ENCODE assay signal across 1 cellular context in the genomic region with DNA sequence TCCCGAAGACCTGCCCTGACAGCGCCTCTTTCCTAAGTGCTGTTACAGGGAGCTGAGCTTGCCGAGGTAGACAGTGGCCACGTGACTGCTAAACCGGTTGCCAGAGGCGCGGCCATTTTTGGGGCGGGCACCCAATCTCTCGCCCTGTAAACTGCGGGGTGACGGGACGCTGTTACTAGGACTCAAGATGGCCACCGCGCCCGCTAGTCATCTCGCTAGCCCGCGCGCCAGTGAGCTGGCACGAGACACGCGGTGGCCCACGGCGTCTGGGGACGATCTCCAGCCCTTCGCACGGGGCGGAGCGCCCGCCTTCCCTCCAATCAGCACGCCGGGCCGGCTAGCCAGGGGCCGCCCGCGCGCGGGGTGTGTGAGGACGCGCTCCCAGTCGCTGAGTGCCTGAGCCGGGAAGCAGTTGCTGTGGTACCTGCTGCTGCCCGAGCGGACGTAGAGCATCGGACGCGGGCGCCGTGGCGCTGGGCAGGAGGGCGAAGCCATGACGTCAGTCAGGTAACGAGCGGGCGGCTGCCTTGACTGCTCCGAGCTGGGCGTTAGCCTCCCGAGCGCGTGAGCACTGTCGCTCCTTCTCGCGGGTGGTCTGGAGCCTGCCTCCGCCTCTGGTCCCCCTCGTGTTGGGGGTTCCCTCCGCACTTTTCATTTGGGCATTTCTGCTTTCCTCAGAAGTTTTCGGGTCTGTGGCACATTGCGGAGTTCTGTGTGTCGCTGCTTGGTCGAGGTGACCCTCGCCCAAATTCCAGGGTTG.
TF ChIP-seq lines count a peak whose summit lies in the region.

No MANE protein-coding gene starts in this region.

TF ChIP-seq in HepG2, 621 proteins besides CTCF, POLR2A, EP300 and RAD21 (continued from another document and continues in another):
- TF ChIP-seq, protein P1, sequence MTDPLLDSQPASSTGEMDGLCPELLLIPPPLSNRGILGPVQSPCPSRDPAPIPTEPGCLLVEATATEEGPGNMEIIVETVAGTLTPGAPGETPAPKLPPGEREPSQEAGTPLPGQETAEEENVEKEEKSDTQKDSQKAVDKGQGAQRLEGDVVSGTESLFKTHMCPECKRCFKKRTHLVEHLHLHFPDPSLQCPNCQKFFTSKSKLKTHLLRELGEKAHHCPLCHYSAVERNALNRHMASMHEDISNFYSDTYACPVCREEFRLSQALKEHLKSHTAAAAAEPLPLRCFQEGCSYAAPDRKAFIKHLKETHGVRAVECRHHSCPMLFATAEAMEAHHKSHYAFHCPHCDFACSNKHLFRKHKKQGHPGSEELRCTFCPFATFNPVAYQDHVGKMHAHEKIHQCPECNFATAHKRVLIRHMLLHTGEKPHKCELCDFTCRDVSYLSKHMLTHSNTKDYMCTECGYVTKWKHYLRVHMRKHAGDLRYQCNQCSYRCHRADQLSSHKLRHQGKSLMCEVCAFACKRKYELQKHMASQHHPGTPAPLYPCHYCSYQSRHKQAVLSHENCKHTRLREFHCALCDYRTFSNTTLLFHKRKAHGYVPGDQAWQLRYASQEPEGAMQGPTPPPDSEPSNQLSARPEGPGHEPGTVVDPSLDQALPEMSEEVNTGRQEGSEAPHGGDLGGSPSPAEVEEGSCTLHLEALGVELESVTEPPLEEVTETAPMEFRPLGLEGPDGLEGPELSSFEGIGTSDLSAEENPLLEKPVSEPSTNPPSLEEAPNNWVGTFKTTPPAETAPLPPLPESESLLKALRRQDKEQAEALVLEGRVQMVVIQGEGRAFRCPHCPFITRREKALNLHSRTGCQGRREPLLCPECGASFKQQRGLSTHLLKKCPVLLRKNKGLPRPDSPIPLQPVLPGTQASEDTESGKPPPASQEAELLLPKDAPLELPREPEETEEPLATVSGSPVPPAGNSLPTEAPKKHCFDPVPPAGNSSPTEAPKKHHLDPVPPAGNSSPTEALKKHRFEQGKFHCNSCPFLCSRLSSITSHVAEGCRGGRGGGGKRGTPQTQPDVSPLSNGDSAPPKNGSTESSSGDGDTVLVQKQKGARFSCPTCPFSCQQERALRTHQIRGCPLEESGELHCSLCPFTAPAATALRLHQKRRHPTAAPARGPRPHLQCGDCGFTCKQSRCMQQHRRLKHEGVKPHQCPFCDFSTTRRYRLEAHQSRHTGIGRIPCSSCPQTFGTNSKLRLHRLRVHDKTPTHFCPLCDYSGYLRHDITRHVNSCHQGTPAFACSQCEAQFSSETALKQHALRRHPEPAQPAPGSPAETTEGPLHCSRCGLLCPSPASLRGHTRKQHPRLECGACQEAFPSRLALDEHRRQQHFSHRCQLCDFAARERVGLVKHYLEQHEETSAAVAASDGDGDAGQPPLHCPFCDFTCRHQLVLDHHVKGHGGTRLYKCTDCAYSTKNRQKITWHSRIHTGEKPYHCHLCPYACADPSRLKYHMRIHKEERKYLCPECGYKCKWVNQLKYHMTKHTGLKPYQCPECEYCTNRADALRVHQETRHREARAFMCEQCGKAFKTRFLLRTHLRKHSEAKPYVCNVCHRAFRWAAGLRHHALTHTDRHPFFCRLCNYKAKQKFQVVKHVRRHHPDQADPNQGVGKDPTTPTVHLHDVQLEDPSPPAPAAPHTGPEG (CRISPR knock-in tag; IDR thresholded peaks at IDR 0.05) = peak; percentile 81; the same call in 1 of the 2 replicates
- TF ChIP-seq SALL1 (CRISPR knock-in tag; IDR thresholded peaks at IDR 0.05) (peak; percentile 95), AKAP8 (CRISPR knock-in tag; IDR thresholded peaks at IDR 0.05) (peak; percentile 94), ZNF563 (CRISPR knock-in tag; IDR thresholded peaks at IDR 0.05) (peak; percentile 68; the same call in 1 of the 2 replicates), TP53 (CRISPR knock-in tag; conservative IDR thresholded peaks at IDR 0.05) (peak; percentile 88), ZNF790 (CRISPR knock-in tag; IDR thresholded peaks at IDR 0.05; ENCODE audit: borderline replicate concordance) (0 out of 2 replicates have a peak, but pooled peaks have one; percentile 17), SIX4 (CRISPR knock-in tag; IDR thresholded peaks at IDR 0.05) (0 out of 2 replicates have a peak, but pooled peaks have one; percentile 43), ZNF850 (CRISPR knock-in tag; conservative IDR thresholded peaks at IDR 0.05) (no peak), MYC (CRISPR knock-in tag; IDR thresholded peaks at IDR 0.05; ENCODE audit: borderline replicate concordance) (peak; percentile 97), ZNF543 (CRISPR knock-in tag; IDR thresholded peaks at IDR 0.05) (peak; percentile 82; the same call in 1 of the 2 replicates), SOX13 (IDR thresholded peaks at IDR 0.05) (peak; percentile 21; the same call in 1 of the 2 replicates), SOX13 (CRISPR knock-in tag; conservative IDR thresholded peaks at IDR 0.05 in 1 of 2, IDR thresholded peaks at IDR 0.05 in 1 of 2) (peak in 1 of 2 experiments; percentile 59; a peak in 2 of 4 replicates), NFATC3 (CRISPR knock-in tag; IDR thresholded peaks at IDR 0.05) (peak; percentile 75; the same call in 1 of the 2 replicates), STAG1 (CRISPR knock-in tag; IDR thresholded peaks at IDR 0.05) (no peak), CBX1 (IDR thresholded peaks at IDR 0.05; ENCODE audit: low read depth) (peak; percentile 83), IKZF1 (IDR thresholded peaks at IDR 0.05) (no peak), RFX3 (CRISPR knock-in tag; IDR thresholded peaks at IDR 0.05) (no peak; the same call in 1 of the 2 replicates), ZFYVE20 (CRISPR knock-in tag; IDR thresholded peaks at IDR 0.05; ENCODE audit: borderline replicate concordance, low read depth) (0 out of 2 replicates have a peak, but pooled peaks have one; percentile 19), ATF1 (CRISPR knock-in tag; IDR thresholded peaks at IDR 0.05) (peak; percentile 14; the same call in 1 of the 2 replicates), MATR3 (CRISPR knock-in tag; IDR thresholded peaks at IDR 0.05) (no peak), WIZ (CRISPR knock-in tag; IDR thresholded peaks at IDR 0.05) (peak; percentile 89), ZNF101 (CRISPR knock-in tag; IDR thresholded peaks at IDR 0.05; ENCODE audit: borderline replicate concordance, low read depth) (0 out of 2 replicates have a peak, but pooled peaks have one; percentile 37), ZNF225 (CRISPR knock-in tag; IDR thresholded peaks at IDR 0.05) (peak; percentile 80), ZNF75D (CRISPR knock-in tag; IDR thresholded peaks at IDR 0.05; ENCODE audit: borderline replicate concordance) (no peak), ZNF230 (CRISPR knock-in tag; IDR thresholded peaks at IDR 0.05) (peak; percentile 22; the same call in 1 of the 2 replicates)
- TF ChIP-seq, protein P2, sequence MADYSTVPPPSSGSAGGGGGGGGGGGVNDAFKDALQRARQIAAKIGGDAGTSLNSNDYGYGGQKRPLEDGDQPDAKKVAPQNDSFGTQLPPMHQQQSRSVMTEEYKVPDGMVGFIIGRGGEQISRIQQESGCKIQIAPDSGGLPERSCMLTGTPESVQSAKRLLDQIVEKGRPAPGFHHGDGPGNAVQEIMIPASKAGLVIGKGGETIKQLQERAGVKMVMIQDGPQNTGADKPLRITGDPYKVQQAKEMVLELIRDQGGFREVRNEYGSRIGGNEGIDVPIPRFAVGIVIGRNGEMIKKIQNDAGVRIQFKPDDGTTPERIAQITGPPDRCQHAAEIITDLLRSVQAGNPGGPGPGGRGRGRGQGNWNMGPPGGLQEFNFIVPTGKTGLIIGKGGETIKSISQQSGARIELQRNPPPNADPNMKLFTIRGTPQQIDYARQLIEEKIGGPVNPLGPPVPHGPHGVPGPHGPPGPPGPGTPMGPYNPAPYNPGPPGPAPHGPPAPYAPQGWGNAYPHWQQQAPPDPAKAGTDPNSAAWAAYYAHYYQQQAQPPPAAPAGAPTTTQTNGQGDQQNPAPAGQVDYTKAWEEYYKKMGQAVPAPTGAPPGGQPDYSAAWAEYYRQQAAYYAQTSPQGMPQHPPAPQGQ (CRISPR knock-in tag; IDR thresholded peaks at IDR 0.05; ENCODE audit: borderline replicate concordance) = no peak
- TF ChIP-seq, protein P3, sequence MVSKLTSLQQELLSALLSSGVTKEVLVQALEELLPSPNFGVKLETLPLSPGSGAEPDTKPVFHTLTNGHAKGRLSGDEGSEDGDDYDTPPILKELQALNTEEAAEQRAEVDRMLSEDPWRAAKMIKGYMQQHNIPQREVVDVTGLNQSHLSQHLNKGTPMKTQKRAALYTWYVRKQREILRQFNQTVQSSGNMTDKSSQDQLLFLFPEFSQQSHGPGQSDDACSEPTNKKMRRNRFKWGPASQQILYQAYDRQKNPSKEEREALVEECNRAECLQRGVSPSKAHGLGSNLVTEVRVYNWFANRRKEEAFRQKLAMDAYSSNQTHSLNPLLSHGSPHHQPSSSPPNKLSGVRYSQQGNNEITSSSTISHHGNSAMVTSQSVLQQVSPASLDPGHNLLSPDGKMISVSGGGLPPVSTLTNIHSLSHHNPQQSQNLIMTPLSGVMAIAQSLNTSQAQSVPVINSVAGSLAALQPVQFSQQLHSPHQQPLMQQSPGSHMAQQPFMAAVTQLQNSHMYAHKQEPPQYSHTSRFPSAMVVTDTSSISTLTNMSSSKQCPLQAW (CRISPR knock-in tag; IDR thresholded peaks at IDR 0.05) = peak; percentile 63; the same call in 1 of the 2 replicates
- TF ChIP-seq, protein P4, sequence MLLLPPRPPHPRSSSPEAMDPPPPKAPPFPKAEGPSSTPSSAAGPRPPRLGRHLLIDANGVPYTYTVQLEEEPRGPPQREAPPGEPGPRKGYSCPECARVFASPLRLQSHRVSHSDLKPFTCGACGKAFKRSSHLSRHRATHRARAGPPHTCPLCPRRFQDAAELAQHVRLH (CRISPR knock-in tag; IDR thresholded peaks at IDR 0.05; ENCODE audit: borderline replicate concordance, low read depth) = peak; percentile 98
- TF ChIP-seq, protein P5, sequence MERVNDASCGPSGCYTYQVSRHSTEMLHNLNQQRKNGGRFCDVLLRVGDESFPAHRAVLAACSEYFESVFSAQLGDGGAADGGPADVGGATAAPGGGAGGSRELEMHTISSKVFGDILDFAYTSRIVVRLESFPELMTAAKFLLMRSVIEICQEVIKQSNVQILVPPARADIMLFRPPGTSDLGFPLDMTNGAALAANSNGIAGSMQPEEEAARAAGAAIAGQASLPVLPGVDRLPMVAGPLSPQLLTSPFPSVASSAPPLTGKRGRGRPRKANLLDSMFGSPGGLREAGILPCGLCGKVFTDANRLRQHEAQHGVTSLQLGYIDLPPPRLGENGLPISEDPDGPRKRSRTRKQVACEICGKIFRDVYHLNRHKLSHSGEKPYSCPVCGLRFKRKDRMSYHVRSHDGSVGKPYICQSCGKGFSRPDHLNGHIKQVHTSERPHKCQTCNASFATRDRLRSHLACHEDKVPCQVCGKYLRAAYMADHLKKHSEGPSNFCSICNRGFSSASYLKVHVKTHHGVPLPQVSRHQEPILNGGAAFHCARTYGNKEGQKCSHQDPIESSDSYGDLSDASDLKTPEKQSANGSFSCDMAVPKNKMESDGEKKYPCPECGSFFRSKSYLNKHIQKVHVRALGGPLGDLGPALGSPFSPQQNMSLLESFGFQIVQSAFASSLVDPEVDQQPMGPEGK (CRISPR knock-in tag; IDR thresholded peaks at IDR 0.05) = 0 out of 2 replicates have a peak, but pooled peaks have one; percentile 44
- TF ChIP-seq, protein P6, sequence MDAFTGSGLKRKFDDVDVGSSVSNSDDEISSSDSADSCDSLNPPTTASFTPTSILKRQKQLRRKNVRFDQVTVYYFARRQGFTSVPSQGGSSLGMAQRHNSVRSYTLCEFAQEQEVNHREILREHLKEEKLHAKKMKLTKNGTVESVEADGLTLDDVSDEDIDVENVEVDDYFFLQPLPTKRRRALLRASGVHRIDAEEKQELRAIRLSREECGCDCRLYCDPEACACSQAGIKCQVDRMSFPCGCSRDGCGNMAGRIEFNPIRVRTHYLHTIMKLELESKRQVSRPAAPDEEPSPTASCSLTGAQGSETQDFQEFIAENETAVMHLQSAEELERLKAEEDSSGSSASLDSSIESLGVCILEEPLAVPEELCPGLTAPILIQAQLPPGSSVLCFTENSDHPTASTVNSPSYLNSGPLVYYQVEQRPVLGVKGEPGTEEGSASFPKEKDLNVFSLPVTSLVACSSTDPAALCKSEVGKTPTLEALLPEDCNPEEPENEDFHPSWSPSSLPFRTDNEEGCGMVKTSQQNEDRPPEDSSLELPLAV (CRISPR knock-in tag; conservative IDR thresholded peaks at IDR 0.05; ENCODE audit: low read depth) = 0 out of 2 replicates have a peak, but pooled peaks have one; percentile 38
- TF ChIP-seq, protein P7, sequence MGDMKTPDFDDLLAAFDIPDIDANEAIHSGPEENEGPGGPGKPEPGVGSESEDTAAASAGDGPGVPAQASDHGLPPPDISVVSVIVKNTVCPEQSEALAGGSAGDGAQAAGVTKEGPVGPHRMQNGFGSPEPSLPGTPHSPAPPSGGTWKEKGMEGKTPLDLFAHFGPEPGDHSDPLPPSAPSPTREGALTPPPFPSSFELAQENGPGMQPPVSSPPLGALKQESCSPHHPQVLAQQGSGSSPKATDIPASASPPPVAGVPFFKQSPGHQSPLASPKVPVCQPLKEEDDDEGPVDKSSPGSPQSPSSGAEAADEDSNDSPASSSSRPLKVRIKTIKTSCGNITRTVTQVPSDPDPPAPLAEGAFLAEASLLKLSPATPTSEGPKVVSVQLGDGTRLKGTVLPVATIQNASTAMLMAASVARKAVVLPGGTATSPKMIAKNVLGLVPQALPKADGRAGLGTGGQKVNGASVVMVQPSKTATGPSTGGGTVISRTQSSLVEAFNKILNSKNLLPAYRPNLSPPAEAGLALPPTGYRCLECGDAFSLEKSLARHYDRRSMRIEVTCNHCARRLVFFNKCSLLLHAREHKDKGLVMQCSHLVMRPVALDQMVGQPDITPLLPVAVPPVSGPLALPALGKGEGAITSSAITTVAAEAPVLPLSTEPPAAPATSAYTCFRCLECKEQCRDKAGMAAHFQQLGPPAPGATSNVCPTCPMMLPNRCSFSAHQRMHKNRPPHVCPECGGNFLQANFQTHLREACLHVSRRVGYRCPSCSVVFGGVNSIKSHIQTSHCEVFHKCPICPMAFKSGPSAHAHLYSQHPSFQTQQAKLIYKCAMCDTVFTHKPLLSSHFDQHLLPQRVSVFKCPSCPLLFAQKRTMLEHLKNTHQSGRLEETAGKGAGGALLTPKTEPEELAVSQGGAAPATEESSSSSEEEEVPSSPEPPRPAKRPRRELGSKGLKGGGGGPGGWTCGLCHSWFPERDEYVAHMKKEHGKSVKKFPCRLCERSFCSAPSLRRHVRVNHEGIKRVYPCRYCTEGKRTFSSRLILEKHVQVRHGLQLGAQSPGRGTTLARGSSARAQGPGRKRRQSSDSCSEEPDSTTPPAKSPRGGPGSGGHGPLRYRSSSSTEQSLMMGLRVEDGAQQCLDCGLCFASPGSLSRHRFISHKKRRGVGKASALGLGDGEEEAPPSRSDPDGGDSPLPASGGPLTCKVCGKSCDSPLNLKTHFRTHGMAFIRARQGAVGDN (CRISPR knock-in tag; IDR thresholded peaks at IDR 0.05) = peak; percentile 99
- TF ChIP-seq, protein P8, sequence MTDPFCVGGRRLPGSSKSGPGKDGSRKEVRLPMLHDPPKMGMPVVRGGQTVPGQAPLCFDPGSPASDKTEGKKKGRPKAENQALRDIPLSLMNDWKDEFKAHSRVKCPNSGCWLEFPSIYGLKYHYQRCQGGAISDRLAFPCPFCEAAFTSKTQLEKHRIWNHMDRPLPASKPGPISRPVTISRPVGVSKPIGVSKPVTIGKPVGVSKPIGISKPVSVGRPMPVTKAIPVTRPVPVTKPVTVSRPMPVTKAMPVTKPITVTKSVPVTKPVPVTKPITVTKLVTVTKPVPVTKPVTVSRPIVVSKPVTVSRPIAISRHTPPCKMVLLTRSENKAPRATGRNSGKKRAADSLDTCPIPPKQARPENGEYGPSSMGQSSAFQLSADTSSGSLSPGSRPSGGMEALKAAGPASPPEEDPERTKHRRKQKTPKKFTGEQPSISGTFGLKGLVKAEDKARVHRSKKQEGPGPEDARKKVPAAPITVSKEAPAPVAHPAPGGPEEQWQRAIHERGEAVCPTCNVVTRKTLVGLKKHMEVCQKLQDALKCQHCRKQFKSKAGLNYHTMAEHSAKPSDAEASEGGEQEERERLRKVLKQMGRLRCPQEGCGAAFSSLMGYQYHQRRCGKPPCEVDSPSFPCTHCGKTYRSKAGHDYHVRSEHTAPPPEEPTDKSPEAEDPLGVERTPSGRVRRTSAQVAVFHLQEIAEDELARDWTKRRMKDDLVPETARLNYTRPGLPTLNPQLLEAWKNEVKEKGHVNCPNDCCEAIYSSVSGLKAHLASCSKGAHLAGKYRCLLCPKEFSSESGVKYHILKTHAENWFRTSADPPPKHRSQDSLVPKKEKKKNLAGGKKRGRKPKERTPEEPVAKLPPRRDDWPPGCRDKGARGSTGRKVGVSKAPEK (CRISPR knock-in tag; IDR thresholded peaks at IDR 0.05; ENCODE audit: borderline replicate concordance) = peak; percentile 86; the same call in 1 of the 2 replicates
